Comparison of ENCODE assay signal across 8 cellular contexts in genomic region chrX:40098264-40099045, GRCh38. TPM values are rescaled to one million over a fixed set of nuclear protein-coding genes. Genes with fewer than 3 reads are reported as not detected.
DNase-seq lines count a peak whose midpoint lies in the region; ATAC-seq and TF ChIP-seq lines count a peak whose summit lies in the region.

No MANE protein-coding gene starts in this region.

- H3K4me1 ChIP-seq in IMR-90 (ENCODE audit: control insufficient read depth, insufficient read depth, low read length) (peaks cover 3% of the 10 kb centered on the region), colonic mucosa (no peaks in the 10 kb centered on the region)

- no peak overlapping the region for H4K91ac ChIP-seq in IMR-90 (ENCODE audit: insufficient read depth, low read depth, low read length)

- H2BK20ac ChIP-seq in IMR-90 (ENCODE audit: low read depth, low read length), result no peak overlapping the region

- WGBS in IMR-90 (ENCODE audit: extremely low coverage in 2 of 2, insufficient read length in 1 of 2), 2 experiments, result 10% methylated on average over 16 of the region's 75 CpGs; no CpG with 5 or more reads in 1 of the 2 experiments

- peak overlapping the region; percentile 33 for H2AK9ac ChIP-seq in IMR-90 (replicated peaks; ENCODE audit: low read depth, low read length, poor library complexity)

- TF ChIP-seq CTCF in IMR-90 (conservative IDR thresholded peaks at IDR 0.05; ENCODE audit: low read depth, low read length) (no peak), colonic mucosa (IDR thresholded peaks at IDR 0.05) (no peak)

- peak overlapping the region; percentile 84 for H3K27ac Mint-ChIP-seq in activated T-cell treated with anti-CD3 and anti-CD28 coated beads, Interleukin-2, amount 50 U/mL, for 72 hours
- peak overlapping the region; percentile 56 for H3K27ac Mint-ChIP-seq in T-helper 17 cell

- peaks cover 0 to 15% of the 10 kb centered on the region in 2 experiments; a peak in 2 of 4 replicates for H3K79me1 ChIP-seq in IMR-90 (ENCODE audit: low read depth in 1 of 2, low read length in 2 of 2)

- peak; percentile 59 to 70 for DNase-seq in activated T-cell treated with anti-CD3 and anti-CD28 coated beads, Interleukin-2, amount 50 U/mL, for 72 hours
- no peak for DNase-seq in activated T-cell treated with anti-CD3 and anti-CD28 coated beads, Interleukin-2, amount 50 U/mL, for 48 hours
- DNase-seq in IMR-90 (no peak), T-helper 17 cell (peak; percentile 34 to 40 (median 35)), colonic mucosa (peak; percentile 47), lung microvascular endothelial cell (ENCODE audit: low read depth in 2 of 2) (peak; percentile 59 to 63), superior temporal gyrus (ENCODE audit: extremely low spot score) (peak; percentile 23), epidermal melanocyte (ENCODE audit: insufficient read length, low spot score) (no peak)

- peak; percentile 43 to 44 for ATAC-seq in activated T-cell treated with anti-CD3 and anti-CD28 coated beads, Interleukin-2, amount 50 U/mL, for 72 hours (replicated peaks in 1 of 2)
- ATAC-seq in IMR-90 (ENCODE audit: low read depth), result peak; percentile 21
- peak; percentile 57 for ATAC-seq in T-helper 17 cell

- BruUV-seq in IMR-90 (replicated peaks; lab: Mats Ljungman, UMichigan), result no TSS peak

- intact Hi-C loops in IMR-90 (cut with micrococcal nuclease) (loop anchor here (1.0 to 10.0 kb wide), 4 partner anchors 54 to 444 kb away; no protein-coding TSS in a partner anchor), colonic mucosa (cut with DNase I) (loop anchor here (10.0 kb wide), 1 partner anchor 84 kb away; no protein-coding TSS in a partner anchor)

- 0 out of 2 replicates have a peak overlapping the region, but pooled peaks have one; percentile 50 for H3K4ac ChIP-seq in IMR-90 (ENCODE audit: low read depth, low read length)

- no peak overlapping the region for H3K14ac ChIP-seq in IMR-90 (replicated peaks; ENCODE audit: low read depth, low read length)

- no peak overlapping the region; the same call in 1 of the 2 replicates for H3K18ac ChIP-seq in IMR-90 (ENCODE audit: low read depth, low read length)

- H3K9me3 ChIP-seq in IMR-90 (ENCODE audit: control insufficient read depth, insufficient read depth, low read length), result no peaks in the 10 kb centered on the region
- H3K9me3 ChIP-seq in T-helper 17 cell (ENCODE audit: control insufficient read depth, low read length, poor library complexity, severe bottlenecking), result no peaks in the 10 kb centered on the region
- no peaks in the 10 kb centered on the region for H3K9me3 ChIP-seq in colonic mucosa

- H3K9ac ChIP-seq in IMR-90 (ENCODE audit: low read depth, low read length), result peak overlapping the region; percentile 50
- H3K9ac ChIP-seq in colonic mucosa (ENCODE audit: low read depth in 2 of 2, low read length in 2 of 2), result peak overlapping the region; percentile 66 to 72

- H4K5ac ChIP-seq in IMR-90 (ENCODE audit: low read depth, low read length), result no peak overlapping the region

- peak overlapping the region; percentile 86 for H3K4me3 ChIP-seq in IMR-90 (ENCODE audit: insufficient read depth, low read depth, low read length)
- peak overlapping the region; percentile 63 for H3K4me3 ChIP-seq in colonic mucosa

- POLR2A ChIA-PET in IMR-90 (lab: Charles Lee; ENCODE audit: unreplicated experiment), result interaction anchor here (0.6 to 1.0 kb wide), 3 partner anchors 30 to 201 kb away, joined by 3 read pairs; no protein-coding TSS in a partner anchor

- peaks cover 25% of the 10 kb centered on the region for H3K4me1 Mint-ChIP-seq in activated T-cell treated with anti-CD3 and anti-CD28 coated beads, Interleukin-2, amount 50 U/mL, for 72 hours (ENCODE audit: low read depth)
- H3K4me1 Mint-ChIP-seq in T-helper 17 cell, result peaks cover 17% of the 10 kb centered on the region

- no peak overlapping the region; the same call in 1 of the 2 replicates for H3K23ac ChIP-seq in IMR-90 (ENCODE audit: low read depth, low read length)

- peak overlapping the region; percentile 89 to 92 for H3K4me3 Mint-ChIP-seq in activated T-cell treated with anti-CD3 and anti-CD28 coated beads, Interleukin-2, amount 50 U/mL, for 72 hours
- peak overlapping the region; percentile 95 for H3K4me3 Mint-ChIP-seq in T-helper 17 cell

- dilution Hi-C loops in IMR-90 (cut with HindIII; ENCODE audit: low sequenced_read_pairs, unreplicated experiment), result no loop called here

- H3K27me3 Mint-ChIP-seq in activated T-cell treated with anti-CD3 and anti-CD28 coated beads, Interleukin-2, amount 50 U/mL, for 72 hours (ENCODE audit: low read depth), result peaks cover 21% of the 10 kb centered on the region
- no peaks in the 10 kb centered on the region for H3K27me3 Mint-ChIP-seq in T-helper 17 cell

- no peak overlapping the region for H3K56ac ChIP-seq in IMR-90 (ENCODE audit: extremely low read depth, insufficient read depth, low read length)

- H2BK120ac ChIP-seq in IMR-90 (ENCODE audit: low read depth, low read length), result no peak overlapping the region

- peak; percentile 54; the same call in 1 of the 2 replicates for TF ChIP-seq POLR2A in IMR-90 (IDR thresholded peaks at IDR 0.05; ENCODE audit: low read depth, low read length)

- CTCF ChIA-PET in IMR-90 (lab: Yijun Ruan, JAX), result no interaction called here

- in situ Hi-C loops in IMR-90 (cut with MboI; ENCODE audit: low sequenced_read_pairs), result no loop called here

- H3K36me3 ChIP-seq in IMR-90 (ENCODE audit: control insufficient read depth, insufficient read depth, low read length) (no peaks in the 10 kb centered on the region), colonic mucosa (no peaks in the 10 kb centered on the region)

- peak overlapping the region; percentile 69 for H2AFZ ChIP-seq in IMR-90 (replicated peaks; ENCODE audit: low read length, poor library complexity)

- H2BK5ac ChIP-seq in IMR-90 (ENCODE audit: low read depth, low read length, poor library complexity, severe bottlenecking), result peak overlapping the region; percentile 60

- H3K27me3 ChIP-seq in IMR-90 (ENCODE audit: control insufficient read depth, insufficient read depth, low read length) (no peaks in the 10 kb centered on the region; the same call in 1 of the 2 replicates), colonic mucosa (peaks cover 32% of the 10 kb centered on the region)

- peaks cover 17% of the 10 kb centered on the region for H4K20me1 ChIP-seq in IMR-90 (ENCODE audit: insufficient read depth, low read length)

- H4K8ac ChIP-seq in IMR-90 (ENCODE audit: low read depth in 2 of 2, low read length in 2 of 2), result peak overlapping the region in 1 of 2 experiments; percentile 25; a peak in 1 of 4 replicates

- H2BK15ac ChIP-seq in IMR-90 (ENCODE audit: low read depth, low read length), result no peak overlapping the region

- peak overlapping the region; percentile 66 for H3K27ac ChIP-seq in IMR-90 (ENCODE audit: insufficient read depth, low read length)
- peak overlapping the region; percentile 91 for H3K27ac ChIP-seq in colonic mucosa

- TF ChIP-seq RAD21 in IMR-90 (IDR thresholded peaks at IDR 0.05; ENCODE audit: low read length), result no peak

- peaks cover 0 to 6% of the 10 kb centered on the region in 2 donors for H3K36me3 Mint-ChIP-seq in activated T-cell treated with anti-CD3 and anti-CD28 coated beads, Interleukin-2, amount 50 U/mL, for 72 hours (ENCODE audit: insufficient read depth in 2 of 2)
- no peaks in the 10 kb centered on the region for H3K36me3 Mint-ChIP-seq in T-helper 17 cell (ENCODE audit: low read depth)

- H2AK5ac ChIP-seq in IMR-90 (ENCODE audit: low read depth, low read length), result no peak overlapping the region

- H3K4me2 ChIP-seq in IMR-90 (ENCODE audit: low read depth, low read length), result peak overlapping the region; percentile 84

- no peaks in the 10 kb centered on the region for H3K9me3 Mint-ChIP-seq in activated T-cell treated with anti-CD3 and anti-CD28 coated beads, Interleukin-2, amount 50 U/mL, for 72 hours

- no peaks in the 10 kb centered on the region for H3K9me1 ChIP-seq in IMR-90 (ENCODE audit: insufficient read depth, low read length)

TF ChIP-seq in IMR-90, 13 proteins besides CTCF, POLR2A, EP300 and RAD21:
- TF ChIP-seq RCOR1 (IDR thresholded peaks at IDR 0.05; ENCODE audit: insufficient replicate concordance, low read length) (no peak), FOS (IDR thresholded peaks at IDR 0.05; ENCODE audit: low read depth, low read length) (no peak), MAZ (IDR thresholded peaks at IDR 0.05; ENCODE audit: borderline replicate concordance, low read depth, low read length) (no peak), MXI1 (IDR thresholded peaks at IDR 0.05; ENCODE audit: borderline replicate concordance, low read depth, low read length) (no peak), BHLHE40 (IDR thresholded peaks at IDR 0.05; ENCODE audit: low read depth, low read length) (no peak; the same call in 1 of the 2 replicates), RFX5 (IDR thresholded peaks at IDR 0.05; ENCODE audit: low read depth, low read length) (no peak), ELK1 (IDR thresholded peaks at IDR 0.05; ENCODE audit: borderline replicate concordance, low read depth, low read length) (no peak), CEBPB (IDR thresholded peaks at IDR 0.05; ENCODE audit: low read depth, low read length) (no peak), NFE2L2 (IDR thresholded peaks at IDR 0.05; ENCODE audit: low read depth, low read length) (no peak), SMC3 (IDR thresholded peaks at IDR 0.05; ENCODE audit: low read depth, low read length) (no peak), CHD1 (IDR thresholded peaks at IDR 0.05; ENCODE audit: low read depth, low read length) (no peak)

RNA-seq across cellular contexts. Expression of gene BCOR, which starts 0.7 kb away (rescaled TPM):
- 10 to 100 TPM; 53.5 to 65.5 TPM for total RNA-seq in activated T-cell treated with anti-CD3 and anti-CD28 coated beads, Interleukin-2, amount 50 U/mL, for 72 hours
- total RNA-seq in IMR-90 (2012; rRNA removed) (7.5 and 8.9 TPM in 2 replicates), T-helper 17 cell (10 to 100 TPM; 24.7 to 29.1 TPM), colonic mucosa (10 to 100 TPM; 18.3 to 21.3 TPM), lung microvascular endothelial cell (8.1 and 16.1 TPM in 2 replicates)
- 7.9 and 9.0 TPM in 2 replicates for polyA plus RNA-seq in IMR-90 (2012; rRNA removed)
- polyA plus RNA-seq in IMR-90 (2012; cell fraction: cytosol; rRNA removed), result 5.3 and 6.2 TPM in 2 replicates
- polyA plus RNA-seq in IMR-90 (2012; cell fraction: nucleus; rRNA removed; ENCODE audit: low replicate concordance), result 7.8 and 17.4 TPM in 2 replicates

Comparison
In these comparisons a context has a peak if more than half of its experiments do, and no peak if none do; other contexts are left out.
1. DNase-seq: peak in activated T-cell treated with anti-CD3 and anti-CD28 coated beads, Interleukin-2, amount 50 U/mL, for 72 hours (2 of 2), T-helper 17 cell (3 of 3), colonic mucosa (single experiment), lung microvascular endothelial cell (2 of 2) and superior temporal gyrus (single experiment); none in activated T-cell treated with anti-CD3 and anti-CD28 coated beads, Interleukin-2, amount 50 U/mL, for 48 hours (0 of 2), IMR-90 (single experiment) and epidermal melanocyte (single experiment).
2. Peak in every context shown above with its lines, with median percentiles within 50 percentile points of each other: ATAC-seq.